Comparison of ENCODE assay signal across 1 cellular context in the genomic region with DNA sequence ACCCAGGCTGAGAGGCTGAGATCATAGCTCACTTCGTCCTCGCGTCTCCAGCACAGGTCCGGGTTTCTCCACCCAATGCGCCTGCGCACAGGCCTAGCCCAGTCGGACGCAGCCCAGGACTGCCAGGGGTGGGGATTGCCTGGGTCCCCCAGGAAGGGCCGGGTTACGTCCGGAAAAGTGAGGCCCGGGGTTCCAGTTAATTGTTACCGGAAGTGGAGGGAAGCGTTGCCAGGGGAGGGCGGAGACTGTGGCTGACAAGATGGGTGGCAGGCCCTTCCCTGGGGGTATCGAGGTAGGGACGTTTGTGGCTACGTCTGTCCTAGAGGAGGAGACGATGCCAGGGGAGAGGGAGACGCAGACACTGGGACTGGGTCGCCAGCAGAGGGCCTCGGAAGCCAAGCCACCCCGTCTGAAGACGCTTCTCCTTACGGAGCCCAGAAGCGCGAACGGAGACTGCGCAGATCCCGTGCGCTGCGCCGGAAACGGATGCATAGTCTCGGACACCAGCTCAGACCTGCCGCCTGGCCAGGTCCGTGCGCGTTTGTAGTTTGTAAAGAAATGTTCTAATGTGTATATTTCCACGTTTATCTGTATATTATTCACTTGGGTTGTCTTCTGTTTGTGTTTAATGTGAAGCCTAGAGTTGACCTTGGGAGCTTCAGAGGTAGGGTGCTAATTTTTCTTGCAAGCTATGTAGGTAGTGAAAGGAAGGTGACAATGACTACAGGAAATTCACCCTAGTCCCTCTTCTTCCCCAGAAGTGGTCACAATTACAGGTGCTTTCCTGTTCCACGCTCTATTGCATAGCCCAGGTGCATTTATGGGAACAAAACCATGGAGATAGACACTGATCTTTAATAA.
TF ChIP-seq lines count a peak whose summit lies in the region.

No MANE protein-coding gene starts in this region.

TF ChIP-seq in GM23338, 12 proteins besides CTCF, POLR2A, EP300 and RAD21 (continued from another document):
- TF ChIP-seq ZNF462 (CRISPR knock-in tag; IDR thresholded peaks at IDR 0.05) (no peak), EZH2phosphoT487 (IDR thresholded peaks at IDR 0.05; ENCODE audit: unreplicated experiment) (no peak)
